17 cellular contexts compared by ENCODE assay signal in genomic region chr7:151032936-151033863, GRCh38. TPM values are rescaled to one million over a fixed set of nuclear protein-coding genes. Genes with fewer than 3 reads are reported as not detected.
DNase-seq lines count a peak whose midpoint lies in the region; ATAC-seq and TF ChIP-seq lines count a peak whose summit lies in the region.
"Had no signal": no experiment of that assay in that cellular context is flagged by ENCODE, and none has a peak within 500 bp of the region (broad histone marks: within the 10 kb centered on the region; RNA-seq: fewer than 3 reads in every experiment).

No MANE protein-coding gene starts in this region.

- DNase-seq in MV-4-11 (lab: John Stamatoyannopoulos, UW), result peak; percentile 55
- no peak for DNase-seq in epithelial cell of proximal tubule (ENCODE audit: low read depth)
- DNase-seq in islet precursor cell, result no peak
- DNase-seq: activated CD8-positive, alpha-beta T cell treated with anti-CD3 and anti-CD28 coated beads, Interleukin-2, amount 10 ng/mL, durations not matched to agents 7 days and 5 days; BE2C; foreskin melanocyte; NCI-H2029 treated with DMSO at 0.1 percent for 48 hours; NCI-H526; ovary; Peyer's patch; stimulated activated CD4-positive, alpha-beta T cell treated with anti-CD3 and anti-CD28 coated beads, Interleukin-4, amount 100 ng/mL, for 24 hours; SW 1271 had no signal

- no peak overlapping the region for H3K4me3 ChIP-seq in epithelial cell of proximal tubule (ENCODE audit: low read depth, low read length)
- H3K4me3 ChIP-seq: ovary, Peyer's patch, thoracic aorta had no signal

- ATAC-seq in GM19324 (IDR thresholded peaks at IDR 0.05; ENCODE audit: low FRiP score, unreplicated experiment), result no peak
- no peak for ATAC-seq in GM19023 (IDR thresholded peaks at IDR 0.05; ENCODE audit: unreplicated experiment)
- ATAC-seq: activated CD8-positive, alpha-beta T cell treated with anti-CD3 and anti-CD28 coated beads, Interleukin-2, amount 10 ng/mL, durations not matched to agents 7 days and 5 days had no signal

- TF ChIP-seq CTCF in GM12873 (IDR thresholded peaks at IDR 0.05; ENCODE audit: insufficient read depth, low read depth, low read length, missing control alignments) (peak; percentile 8), epithelial cell of proximal tubule (conservative IDR thresholded peaks at IDR 0.05; ENCODE audit: low read depth, low read length) (peak; percentile 26)

RNA-seq across cellular contexts. Expression of gene ABCB8, which starts 5.0 kb away (rescaled TPM):
- total RNA-seq in epithelial cell of proximal tubule, result 31.8 and 36.7 TPM in 2 replicates

RNA-seq across cellular contexts. Expression of gene ATG9B, which starts 8.9 kb away (rescaled TPM):
- 0.07 and 1.1 TPM in 2 replicates for total RNA-seq in epithelial cell of proximal tubule
- total RNA-seq: liver had no signal

RNA-seq across cellular contexts. Expression of gene ASIC3, which starts 15.1 kb away (rescaled TPM):
- 2.5 TPM in 1 of 2 replicates, not detected in the other for total RNA-seq in epithelial cell of proximal tubule

RNA-seq across cellular contexts. Expression of gene CDK5, which starts 24.5 kb away (rescaled TPM):
- total RNA-seq in epithelial cell of proximal tubule, result 19.3 and 21.1 TPM in 2 replicates

RNA-seq across cellular contexts. Expression of gene SLC4A2, which starts 26.2 kb away (rescaled TPM):
- total RNA-seq in epithelial cell of proximal tubule, result 115 and 164 TPM in 2 replicates
